In genomic region chr6:44258921-44259320, GRCh38 we compare ENCODE assay signal across 1 cellular context.
TF ChIP-seq lines count a peak whose summit lies in the region.

No MANE protein-coding gene starts in this region.

TF ChIP-seq in GM12878, 131 proteins besides CTCF, POLR2A, EP300 and RAD21:
- no peak for TF ChIP-seq PAX5 (IDR thresholded peaks at IDR 0.05; ENCODE audit: borderline replicate concordance, low read depth, low read length)
- 0 out of 2 replicates have a peak, but pooled peaks have one; percentile 1 for TF ChIP-seq YY1 (IDR thresholded peaks at IDR 0.05; ENCODE audit: low read depth, low read length)
